Comparison of ENCODE assay signal across 29 cellular contexts in genomic region chr7:157505646-157506045, GRCh38.
"Had no signal": no experiment of that assay in that cellular context is flagged by ENCODE, and none has a peak within 500 bp of the region (broad histone marks: within the 10 kb centered on the region; RNA-seq: fewer than 3 reads in every experiment).

No MANE protein-coding gene starts in this region.

- H3K4me1 Mint-ChIP-seq: endodermal cell had no signal

- H3K4me3 ChIP-seq: adrenal gland, body of pancreas, colonic mucosa had no signal

- DNase-seq: activated CD4-positive, alpha-beta T cell treated with anti-CD3 and anti-CD28 coated beads for 4 hours; activated CD4-positive, alpha-beta T cell treated with anti-CD3 and anti-CD28 coated beads, Interleukin-2, amount 10 ng/mL, durations not matched to agents 7 days and 5 days; activated CD4-positive, alpha-beta T cell treated with anti-CD3 and anti-CD28 coated beads, Interleukin-2, amount 50 U/mL, for 4 hours; activated CD4-positive, CD25-positive, alpha-beta regulatory T cell; activated naive CD4-positive, alpha-beta T cell treated with anti-CD3 and anti-CD28 coated beads for 36 hours; activated naive CD8-positive, alpha-beta T cell treated with anti-CD3 and anti-CD28 coated beads for 36 hours; activated naive CD8-positive, alpha-beta T cell treated with anti-CD3 and anti-CD28 coated beads, Interleukin-2, amount 50 U/mL, for 24 hours; activated T-cell treated with anti-CD3 and anti-CD28 coated beads for 4 hours; activated T-cell treated with anti-CD3 and anti-CD28 coated beads, Interleukin-2, amount 50 U/mL, for 4 hours; amygdala; body of pancreas; caudate nucleus; cerebellar nuclear complex; colonic mucosa; effector memory CD4-positive, alpha-beta T cell; foreskin fibroblast; hippocampal formation; T1000; WERI-Rb-1 had no signal

- H3K27ac Mint-ChIP-seq: activated CD4-positive, alpha-beta memory T cell treated with anti-CD3 and anti-CD28 coated beads, Interleukin-2, amount 10 ng/mL, durations not matched to agents 7 days and 5 days; activated CD4-positive, alpha-beta T cell treated with anti-CD3 and anti-CD28 coated beads, Interleukin-2, amount 10 ng/mL, durations not matched to agents 7 days and 5 days; activated naive CD4-positive, alpha-beta T cell treated with anti-CD3 and anti-CD28 coated beads for 36 hours; activated naive CD8-positive, alpha-beta T cell treated with anti-CD3 and anti-CD28 coated beads for 36 hours; activated naive CD8-positive, alpha-beta T cell treated with anti-CD3 and anti-CD28 coated beads, Interleukin-2, amount 50 U/mL, for 24 hours; activated T-helper 1 cell treated with anti-CD3 and anti-CD28 coated beads, Interleukin-12 subunit alpha, Interleukin-12 subunit beta, Interleukin-2, Interleukin-4 antibody, amounts not matched to agents 30 ng/mL and 10 ng/mL and 1 ng/mL, durations not matched to agents 14 hours and 24 hours and 36 hours; activated T-helper 2 cell treated with anti-CD3 and anti-CD28 coated beads, Interferon-gamma antibody, Interleukin-2, Interleukin-4, amounts not matched to agents 10 μg/mL and 5 μg/mL and 100 μg/mL, durations not matched to agents 14 hours and 24 hours and 36 hours; endodermal cell; T-helper 1 cell treated with Interleukin-12 subunit alpha and Interleukin-12 subunit beta and Interleukin-4 antibody, amounts not matched to agents 30 μg/mL and 1 μg/mL, for 36 hours; T-helper 2 cell treated with Interferon-gamma antibody and Interleukin-4, amounts not matched to agents 5 μg/mL and 100 μg/mL, for 36 hours had no signal

- H3K27me3 Mint-ChIP-seq: activated naive CD4-positive, alpha-beta T cell treated with anti-CD3 and anti-CD28 coated beads, Interleukin-2, amount 50 U/mL, for 24 hours had no signal

- FAIRE-seq: frontal cortex had no signal

- ATAC-seq: activated naive CD8-positive, alpha-beta T cell treated with anti-CD3 and anti-CD28 coated beads, Interleukin-2, amount 50 U/mL, for 24 hours; activated T-cell treated with anti-CD3 and anti-CD28 coated beads, Interleukin-2, amount 50 U/mL, for 4 hours; body of pancreas; esophagus mucosa had no signal

- H3K4me1 ChIP-seq: adrenal gland, body of pancreas, colonic mucosa had no signal

- H3K36me3 ChIP-seq: adrenal gland, colonic mucosa, WERI-Rb-1 had no signal

- H3K9me3 Mint-ChIP-seq: activated naive CD4-positive, alpha-beta T cell treated with anti-CD3 and anti-CD28 coated beads, Interleukin-2, amount 50 U/mL, for 24 hours had no signal

- H3K9me3 ChIP-seq: adrenal gland, body of pancreas, colonic mucosa had no signal

- H3K27me3 ChIP-seq: adrenal gland, body of pancreas, colonic mucosa had no signal

- H3K27ac ChIP-seq: adrenal gland, body of pancreas, colonic mucosa, WERI-Rb-1 had no signal

- H3K4me3 Mint-ChIP-seq: activated CD4-positive, alpha-beta memory T cell treated with anti-CD3 and anti-CD28 coated beads, Interleukin-2, amount 10 ng/mL, durations not matched to agents 7 days and 5 days; activated CD4-positive, alpha-beta T cell treated with anti-CD3 and anti-CD28 coated beads, Interleukin-2, amount 10 ng/mL, durations not matched to agents 7 days and 5 days; activated naive CD4-positive, alpha-beta T cell treated with anti-CD3 and anti-CD28 coated beads for 36 hours; activated naive CD4-positive, alpha-beta T cell treated with anti-CD3 and anti-CD28 coated beads, Interleukin-2, amount 50 U/mL, for 24 hours; activated naive CD8-positive, alpha-beta T cell treated with anti-CD3 and anti-CD28 coated beads for 36 hours; activated naive CD8-positive, alpha-beta T cell treated with anti-CD3 and anti-CD28 coated beads, Interleukin-2, amount 50 U/mL, for 24 hours; activated T-cell treated with anti-CD3 and anti-CD28 coated beads, Interleukin-2, amount 50 U/mL, for 4 hours; activated T-helper 1 cell treated with anti-CD3 and anti-CD28 coated beads, Interleukin-12 subunit alpha, Interleukin-12 subunit beta, Interleukin-2, Interleukin-4 antibody, amounts not matched to agents 30 ng/mL and 10 ng/mL and 1 ng/mL, durations not matched to agents 14 hours and 24 hours and 36 hours; endodermal cell; T-helper 1 cell treated with Interleukin-12 subunit alpha and Interleukin-12 subunit beta and Interleukin-4 antibody, amounts not matched to agents 30 μg/mL and 1 μg/mL, for 36 hours; T-helper 2 cell treated with Interferon-gamma antibody and Interleukin-4, amounts not matched to agents 5 μg/mL and 100 μg/mL, for 36 hours had no signal
